In genomic region chr2:137838255-137839092, GRCh38 we compare ENCODE assay signal across 8 cellular contexts.
DNase-seq lines count a peak whose midpoint lies in the region; ATAC-seq and TF ChIP-seq lines count a peak whose summit lies in the region.

No MANE protein-coding gene starts in this region.

- no peaks in the 10 kb centered on the region for H3K4me1 Mint-ChIP-seq in osteocyte (ENCODE audit: unreplicated experiment)

- H3K27ac ChIP-seq in KMS-11 (no peak overlapping the region), esophagus squamous epithelium (no peak overlapping the region)

- H3K9me3 ChIP-seq in esophagus squamous epithelium, result no peaks in the 10 kb centered on the region

- no peaks in the 10 kb centered on the region for H3K4me1 ChIP-seq in KMS-11 (ENCODE audit: low read depth, poor library complexity, severe bottlenecking)
- H3K4me1 ChIP-seq in esophagus squamous epithelium, result peaks cover 0 to 6% (median 0%) of the 10 kb centered on the region in 3 donors

- intact Hi-C loops in esophagus squamous epithelium (cut with DNase I), result loop anchor here (10.0 kb wide), 1 partner anchor 1414 kb away; no protein-coding TSS in a partner anchor

- H3K36me3 Mint-ChIP-seq in osteocyte (ENCODE audit: unreplicated experiment), result no peaks in the 10 kb centered on the region

- H3K9ac ChIP-seq in KMS-11, result no peak overlapping the region

- ATAC-seq in GM21447 (IDR thresholded peaks at IDR 0.05; ENCODE audit: unreplicated experiment), result peak; percentile 64
- ATAC-seq in HG03457 (IDR thresholded peaks at IDR 0.05; ENCODE audit: unreplicated experiment), result no peak

- DNase-seq in DMS53 (lab: John Stamatoyannopoulos, UW), result peak; percentile 53
- peak; percentile 60 for DNase-seq in RKO (ENCODE audit: low spot score)
- DNase-seq in esophagus squamous epithelium (lab: John Stamatoyannopoulos, UW), result no peak
- DNase-seq in osteocyte (ENCODE audit: extremely low spot score, unreplicated experiment), result no peak
- no peak for DNase-seq in activated CD8-positive, alpha-beta memory T cell treated with anti-CD3 and anti-CD28 coated beads, Interleukin-2, amount 50 U/mL, for 48 hours

- H3K27me3 ChIP-seq in KMS-11 (ENCODE audit: insufficient read depth, low read depth), result no peaks in the 10 kb centered on the region
- no peaks in the 10 kb centered on the region for H3K27me3 ChIP-seq in esophagus squamous epithelium

- H3K27ac Mint-ChIP-seq in osteocyte (ENCODE audit: unreplicated experiment), result no peak overlapping the region

- H3K36me3 ChIP-seq in KMS-11 (ENCODE audit: insufficient read depth) (no peaks in the 10 kb centered on the region), esophagus squamous epithelium (no peaks in the 10 kb centered on the region)

- 33 to 36% methylated on average over 8 of the region's 8 CpGs for WGBS in esophagus squamous epithelium, 2 donors

- TF ChIP-seq POLR2A in esophagus squamous epithelium (IDR thresholded peaks at IDR 0.05), result no peak

- H3K79me2 ChIP-seq in KMS-11 (ENCODE audit: insufficient read depth, low read depth), result no peaks in the 10 kb centered on the region

- H3K4me3 ChIP-seq in KMS-11 (IDR thresholded peaks at IDR 0.05; ENCODE audit: insufficient read depth, low read depth, low read length) (no peak overlapping the region), esophagus squamous epithelium (no peak overlapping the region)

- H4K20me1 ChIP-seq in KMS-11 (ENCODE audit: insufficient read depth), result no peaks in the 10 kb centered on the region

- peaks cover 8% of the 10 kb centered on the region for H3K27me3 Mint-ChIP-seq in osteocyte (ENCODE audit: unreplicated experiment)

- H2AFZ ChIP-seq in KMS-11 (ENCODE audit: low read depth), result no peak overlapping the region

- no peak overlapping the region for H3K4me3 Mint-ChIP-seq in osteocyte (ENCODE audit: unreplicated experiment)

- no peak overlapping the region for H3K4me2 ChIP-seq in KMS-11

- TF ChIP-seq CTCF in KMS-11 (conservative IDR thresholded peaks at IDR 0.05; ENCODE audit: low read depth, low read length) (peak; percentile 70), esophagus squamous epithelium (IDR thresholded peaks at IDR 0.05) (peak; percentile 9 to 77 (median 60)), osteocyte (IDR thresholded peaks at IDR 0.05) (peak; percentile 72)

- H3K9me3 Mint-ChIP-seq in osteocyte (ENCODE audit: unreplicated experiment), result no peaks in the 10 kb centered on the region

Comparison
In these comparisons a context has a peak if more than half of its experiments do, and no peak if none do; other contexts are left out.
1. DNase-seq: peak in DMS53 (single experiment) and RKO (single experiment); none in esophagus squamous epithelium (single experiment), osteocyte (single experiment) and activated CD8-positive, alpha-beta memory T cell treated with anti-CD3 and anti-CD28 coated beads, Interleukin-2, amount 50 U/mL, for 48 hours (single experiment).
2. Peak in every context shown above with its lines, with median percentiles within 50 percentile points of each other: CTCF ChIP-seq.